ENCODE assay signal across 12 cellular contexts in the genomic region with DNA sequence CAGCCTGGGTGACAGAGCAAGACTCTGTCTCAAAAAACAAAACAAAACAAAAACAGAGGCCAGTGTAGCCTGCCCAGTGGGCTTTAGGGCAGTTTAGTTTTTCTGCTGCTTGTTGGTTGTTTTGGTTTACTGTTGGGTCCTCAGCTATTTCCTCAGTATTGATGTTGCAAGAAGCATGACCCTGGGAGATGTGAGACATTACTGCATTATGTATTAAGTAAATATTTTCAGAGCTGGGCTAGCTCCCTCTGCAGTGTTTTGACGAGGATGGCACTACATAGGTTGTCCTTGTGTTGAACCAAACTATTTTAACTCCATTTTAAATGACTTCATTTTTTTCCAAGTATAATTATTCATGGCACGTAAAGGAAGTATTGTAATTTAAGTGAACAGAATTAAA. TPM values are rescaled to one million over a fixed set of nuclear protein-coding genes. Genes with fewer than 3 reads are reported as not detected.
DNase-seq lines count a peak whose midpoint lies in the region; ATAC-seq and TF ChIP-seq lines count a peak whose summit lies in the region.
"Had no signal": no experiment of that assay in that cellular context is flagged by ENCODE, and none has a peak within 500 bp of the region (broad histone marks: within the 10 kb centered on the region; RNA-seq: fewer than 3 reads in every experiment).

No MANE protein-coding gene starts in this region.

- 34 to 48% (median 42%) methylated on average over 2 of the region's 2 CpGs for WGBS in psoas muscle, 3 donors

- DNase-seq in CD4-positive, alpha-beta T cell, result no peak
- peak; percentile 42 to 85 for DNase-seq in NOMO-1 (lab: John Stamatoyannopoulos, UW; ENCODE audit: unreplicated experiment in 2 of 2)
- peak; percentile 70 for DNase-seq in epithelial cell of esophagus (ENCODE audit: low read depth)
- DNase-seq in psoas muscle, result no peak
- no peak for DNase-seq in NCI-H187 (lab: John Stamatoyannopoulos, UW)
- no peak for DNase-seq in iPS-NIHi7 (ENCODE audit: extremely low spot score)
- DNase-seq: activated naive CD4-positive, alpha-beta T cell treated with anti-CD3 and anti-CD28 coated beads, Interleukin-2, amount 10 ng/mL, durations not matched to agents 7 days and 5 days; head of caudate nucleus; NCI-H2029; nucleus accumbens had no signal

- no peaks in the 10 kb centered on the region for H3K9me3 Mint-ChIP-seq in CD4-positive, alpha-beta T cell
- H3K9me3 Mint-ChIP-seq: activated naive CD4-positive, alpha-beta T cell treated with anti-CD3 and anti-CD28 coated beads, Interleukin-2, amount 10 ng/mL, durations not matched to agents 7 days and 5 days had no signal

- POLR2A ChIA-PET in CD4-positive, alpha-beta T cell (lab: Charles Lee), result interaction anchor here (0.6 kb wide), 1 partner anchor 502 kb away, joined by 3 read pairs; the partner anchor contains the start of gene GATAD1

- H3K36me3 Mint-ChIP-seq in CD4-positive, alpha-beta T cell (ENCODE audit: low read depth), result peaks cover 39% of the 10 kb centered on the region

- no peak for TF ChIP-seq CTCF in CD4-positive, alpha-beta T cell (IDR thresholded peaks at IDR 0.05)
- peak; percentile 45 for TF ChIP-seq CTCF in epithelial cell of esophagus (IDR thresholded peaks at IDR 0.05; ENCODE audit: insufficient read depth, low read depth, low read length, missing control alignments)
- TF ChIP-seq CTCF in psoas muscle (IDR thresholded peaks at IDR 0.05), result no peak

- H3K4me3 Mint-ChIP-seq in CD4-positive, alpha-beta T cell, result no peak overlapping the region
- H3K4me3 Mint-ChIP-seq: activated naive CD4-positive, alpha-beta T cell treated with anti-CD3 and anti-CD28 coated beads, Interleukin-2, amount 10 ng/mL, durations not matched to agents 7 days and 5 days had no signal

- H3K9me3 ChIP-seq in CD4-positive, alpha-beta T cell (ENCODE audit: control insufficient read depth, low read length), result no peaks in the 10 kb centered on the region
- H3K9me3 ChIP-seq in psoas muscle, result no peaks in the 10 kb centered on the region

- H3K4me1 Mint-ChIP-seq in CD4-positive, alpha-beta T cell (ENCODE audit: low read depth), result peaks cover 73% of the 10 kb centered on the region

- H3K27me3 ChIP-seq in CD4-positive, alpha-beta T cell (ENCODE audit: control insufficient read depth, insufficient read depth, low read length), result no peaks in the 10 kb centered on the region
- no peaks in the 10 kb centered on the region for H3K27me3 ChIP-seq in psoas muscle (ENCODE audit: insufficient read depth in 3 of 3, low read length in 2 of 3)

- H3K36me3 ChIP-seq in psoas muscle (ENCODE audit: insufficient read depth in 1 of 2, low read depth in 1 of 2), result no peaks in the 10 kb centered on the region

- H3K27me3 Mint-ChIP-seq in CD4-positive, alpha-beta T cell, result no peaks in the 10 kb centered on the region
- H3K27me3 Mint-ChIP-seq: activated naive CD4-positive, alpha-beta T cell treated with anti-CD3 and anti-CD28 coated beads, Interleukin-2, amount 10 ng/mL, durations not matched to agents 7 days and 5 days had no signal

- H3K27ac ChIP-seq in CD4-positive, alpha-beta T cell (ENCODE audit: low read depth, low read length), result no peak overlapping the region
- H3K27ac ChIP-seq in psoas muscle, result peak overlapping the region; percentile 43

- CTCF ChIA-PET in CD4-positive, alpha-beta T cell (lab: Charles Lee), result interaction anchor here (0.5 to 1.0 kb wide), 3 partner anchors 49 to 95 kb away, joined by 3 to 4 read pairs (median 4); partner anchors contain the start of gene MTERF1

- peak overlapping the region; percentile 6 for H3K27ac Mint-ChIP-seq in CD4-positive, alpha-beta T cell
- H3K27ac Mint-ChIP-seq: activated naive CD4-positive, alpha-beta T cell treated with anti-CD3 and anti-CD28 coated beads, Interleukin-2, amount 10 ng/mL, durations not matched to agents 7 days and 5 days had no signal

- intact Hi-C loops in CD4-positive, alpha-beta T cell (cut with DNase I, micrococcal nuclease), result loop anchor here in 1 of 2 experiments (10.0 kb wide), 4 partner anchors 589 to 1279 kb away; partner anchors contain the start of gene HEPACAM2
- intact Hi-C loops in psoas muscle (cut with DNase I), result no loop called here

- H3K4me1 ChIP-seq in psoas muscle, result peaks cover 25% of the 10 kb centered on the region

- no peak for ATAC-seq in CD4-positive, alpha-beta T cell (ENCODE audit: poor library complexity)
- ATAC-seq in psoas muscle (no peak), HG02759 (IDR thresholded peaks at IDR 0.05; ENCODE audit: unreplicated experiment) (no peak), HG02973 (IDR thresholded peaks at IDR 0.05; ENCODE audit: unreplicated experiment) (no peak)

- H3K4me3 ChIP-seq in epithelial cell of esophagus (ENCODE audit: low read length), result no peak overlapping the region
- H3K4me3 ChIP-seq in psoas muscle, result no peak overlapping the region

RNA-seq across cellular contexts. Expression of gene AKAP9, which starts 4.8 kb away (rescaled TPM):
- 10 to 100 TPM; 62.5 to 64.8 TPM for total RNA-seq in CD4-positive, alpha-beta T cell
- total RNA-seq in psoas muscle, result 10 to 100 TPM; 24.6 to 44.4 (median 34.8) TPM
- 10 to 100 TPM in 2 of 3 donors, 1 to 10 TPM in 1; 6.0 to 16.9 (median 11.7) TPM for polyA plus RNA-seq in psoas muscle

Comparison
In these comparisons a context has a peak if more than half of its experiments do, and no peak if none do; other contexts are left out.
1. DNase-seq: peak in NOMO-1 (2 of 2) and epithelial cell of esophagus (single experiment); none in CD4-positive, alpha-beta T cell (0 of 10), psoas muscle (0 of 2), NCI-H187 (0 of 2) and iPS-NIHi7 (single experiment).